In the genomic region with DNA sequence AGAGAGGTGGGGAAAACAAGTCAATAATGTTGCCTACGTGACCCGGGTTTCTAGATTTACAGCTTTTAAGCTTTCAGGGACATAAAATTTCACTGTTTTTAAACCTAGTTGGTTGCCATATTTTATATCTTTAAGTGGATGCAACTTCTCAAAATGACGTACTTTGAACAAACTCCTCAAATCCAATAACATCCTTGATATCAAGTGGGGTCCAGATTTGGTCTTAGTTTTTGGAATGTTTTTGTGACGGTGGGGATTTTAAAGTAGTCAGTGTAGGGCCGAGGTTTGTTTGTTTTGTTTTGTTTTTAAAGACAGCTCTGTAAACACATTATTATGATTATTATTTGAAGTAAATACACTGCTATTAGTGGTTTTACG, we compare ENCODE assay signal across 8 cellular contexts. TPM values are rescaled to one million over a fixed set of nuclear protein-coding genes. Genes with fewer than 3 reads are reported as not detected.
DNase-seq lines count a peak whose midpoint lies in the region; ATAC-seq and TF ChIP-seq lines count a peak whose summit lies in the region.

No MANE protein-coding gene starts in this region.

- H3K79me2 ChIP-seq in GM23248 (ENCODE audit: insufficient read depth) (peaks cover 52% of the 10 kb centered on the region), PC-9 (ENCODE audit: low read depth) (no peaks in the 10 kb centered on the region)

- no peaks in the 10 kb centered on the region for H3K9me2 ChIP-seq in GM23248 (ENCODE audit: insufficient read depth)
- no peaks in the 10 kb centered on the region for H3K9me2 ChIP-seq in PC-9 (ENCODE audit: insufficient read depth)

- H3K4me3 ChIP-seq in GM23248 (peak overlapping the region; percentile 96), PC-9 (peak overlapping the region; percentile 86), epithelial cell of proximal tubule (ENCODE audit: low read depth, low read length) (peak overlapping the region; percentile 85), gastrocnemius medialis (peak overlapping the region; percentile 77 to 88 (median 80))

- peak overlapping the region; percentile 89 for H3K4me2 ChIP-seq in GM23248 (ENCODE audit: unreplicated experiment)
- H3K4me2 ChIP-seq in PC-9 = peak overlapping the region; percentile 82

- peaks cover 33% of the 10 kb centered on the region for H3F3A ChIP-seq in GM23248 (ENCODE audit: insufficient read depth)
- H3F3A ChIP-seq in PC-9 (ENCODE audit: insufficient read depth, low read depth) = peaks cover 18% of the 10 kb centered on the region

- ATAC-seq in gastrocnemius medialis = no peak

- H4K20me1 ChIP-seq in GM23248 (ENCODE audit: insufficient read depth) (no peaks in the 10 kb centered on the region), PC-9 (ENCODE audit: insufficient read depth) (no peaks in the 10 kb centered on the region)

- no peaks in the 10 kb centered on the region for H3K9me3 ChIP-seq in GM23248 (ENCODE audit: low read depth)
- H3K9me3 ChIP-seq in PC-9 (ENCODE audit: insufficient read depth, low read depth) = no peaks in the 10 kb centered on the region
- no peaks in the 10 kb centered on the region for H3K9me3 ChIP-seq in gastrocnemius medialis

- peak overlapping the region; percentile 93 for H3K9ac ChIP-seq in GM23248

- H3K4me1 ChIP-seq in GM23248 (ENCODE audit: insufficient read depth) (peaks cover 25% of the 10 kb centered on the region; the same call in 1 of the 2 replicates), PC-9 (replicated peaks; ENCODE audit: insufficient read depth) (peaks cover 24% of the 10 kb centered on the region), gastrocnemius medialis (peaks cover 28 to 36% of the 10 kb centered on the region in 2 donors)

- 1 to 5% methylated on average over 6 of the region's 6 CpGs for WGBS in GM23248 (ENCODE audit: low coverage in 1 of 2, low lambda C conversion rate in 2 of 2, missing lambda C conversion rate in 2 of 2), 2 experiments

- POLR2A ChIA-PET in PC-9 (lab: Charles Lee; ENCODE audit: unreplicated experiment) = no interaction called here

- BruUV-seq in PC-9 (replicated peaks; lab: Mats Ljungman, UMichigan) = no TSS peak

- CTCF ChIA-PET in PC-9 (lab: Charles Lee) = interaction anchor here (0.7 to 1.0 kb wide), 2 partner anchors 41 to 99 kb away, joined by 3 to 4 read pairs; no protein-coding TSS in a partner anchor

- H3K36me3 ChIP-seq in GM23248 (ENCODE audit: low read depth) = no peaks in the 10 kb centered on the region
- no peaks in the 10 kb centered on the region for H3K36me3 ChIP-seq in PC-9 (ENCODE audit: low read depth)
- no peaks in the 10 kb centered on the region for H3K36me3 ChIP-seq in gastrocnemius medialis

- H3K27ac ChIP-seq in GM23248 (peak overlapping the region; percentile 96), PC-9 (no peak overlapping the region), gastrocnemius medialis (peak overlapping the region; percentile 96 to 99 (median 99))

- TF ChIP-seq CTCF in PC-9 (conservative IDR thresholded peaks at IDR 0.05) (no peak), epithelial cell of proximal tubule (conservative IDR thresholded peaks at IDR 0.05; ENCODE audit: low read depth, low read length) (no peak), gastrocnemius medialis (IDR thresholded peaks at IDR 0.05 in 4 of 5, conservative IDR thresholded peaks at IDR 0.05 in 1 of 5) (no peak)

- TF ChIP-seq POLR2A in gastrocnemius medialis (IDR thresholded peaks at IDR 0.05) = no peak

- H3K27me3 ChIP-seq in GM23248 (replicated peaks; ENCODE audit: insufficient read depth) (no peaks in the 10 kb centered on the region), PC-9 (ENCODE audit: insufficient read depth, low read depth) (no peaks in the 10 kb centered on the region), gastrocnemius medialis (no peaks in the 10 kb centered on the region)

- DNase-seq in GM23248 (peak; percentile 41), PC-9 (no peak), epithelial cell of proximal tubule (ENCODE audit: low read depth) (no peak), gastrocnemius medialis (no peak), posterior vena cava (ENCODE audit: low spot score) (no peak), COLO668 (lab: John Stamatoyannopoulos, UW; ENCODE audit: unreplicated experiment) (no peak), H4 (ENCODE audit: low spot score) (no peak), ureter (ENCODE audit: low spot score) (no peak)

- H2AFZ ChIP-seq in GM23248 = peak overlapping the region; percentile 92
- H2AFZ ChIP-seq in PC-9 = peak overlapping the region; percentile 99

- in situ Hi-C loops in GM23248 (cut with MboI) (no loop called here), gastrocnemius medialis (cut with MboI; ENCODE audit: low sequenced_read_pairs in 4 of 4) (no loop called here)

- intact Hi-C loops in PC-9 (cut with micrococcal nuclease; ENCODE audit: unreplicated experiment) = loop anchor here (5.0 kb wide), 2 partner anchors 98 to 102 kb away; no protein-coding TSS in a partner anchor
- intact Hi-C loops in gastrocnemius medialis (cut with DNase I; ENCODE audit: low total_unique reads) = loop anchor here (10.0 kb wide), 1 partner anchor 904 kb away; a partner anchor contains a TSS
- intact Hi-C loops in posterior vena cava (cut with DNase I) = no loop called here

RNA-seq across cellular contexts. Expression of a gene that starts 0.5 kb away (rescaled TPM):
- total RNA-seq in GM23248 (2014; rRNA removed; shearing (Covaris generic)) = 17.3 and 19.2 TPM in 2 replicates
- 11.7 and 12.6 TPM in 2 replicates for polyA plus RNA-seq in GM23248 (2016; fragmentation: Nextera tagmentation; extraction: Ambion mirVana)
- total RNA-seq in PC-9 (2021) (16.1 and 17.1 TPM in 2 replicates), epithelial cell of proximal tubule (2.8 and 3.0 TPM in 2 replicates), gastrocnemius medialis (10 to 100 TPM in 1 of 4 donors, 1 to 10 TPM in 3; 3.9 to 16.3 (median 6.3) TPM), posterior vena cava (10 to 100 TPM; 11.2 to 20.5 TPM), ureter (11.0 TPM)
- 167 and 185 TPM in 2 replicates for total RNA-seq in H4 (2014; rRNA removed; shearing (Covaris generic))

RNA-seq across cellular contexts. Expression of a gene that starts 10.4 kb away (rescaled TPM):
- 49.1 and 53.9 TPM in 2 replicates for total RNA-seq in GM23248 (2014; rRNA removed; shearing (Covaris generic))
- 7.2 and 9.5 TPM in 2 replicates for polyA plus RNA-seq in GM23248 (2016; fragmentation: Nextera tagmentation; extraction: Ambion mirVana)
- 99.2 and 105 TPM in 2 replicates for total RNA-seq in PC-9 (2021)
- total RNA-seq in epithelial cell of proximal tubule = 52.2 and 54.1 TPM in 2 replicates
- total RNA-seq in gastrocnemius medialis = 100 to 1,000 TPM in 1 of 4 donors, 10 to 100 TPM in 3; 72.0 to 107 (median 92.0) TPM
- 10 to 100 TPM; 55.3 to 64.2 TPM for total RNA-seq in posterior vena cava
- 91.9 and 97.3 TPM in 2 replicates for total RNA-seq in H4 (2014; rRNA removed; shearing (Covaris generic))
- 80.6 TPM for total RNA-seq in ureter

Comparison
In these comparisons a context has a peak if more than half of its experiments do, and no peak if none do; other contexts are left out.
1. intact Hi-C loops: an anchor here in PC-9 (5.0 kb wide) and gastrocnemius medialis (10.0 kb wide); none called in posterior vena cava.